In genomic region chr1:91846007-91846620, GRCh38 we compare ENCODE assay signal across 9 cellular contexts. TPM values are rescaled to one million over a fixed set of nuclear protein-coding genes. Genes with fewer than 3 reads are reported as not detected.
DNase-seq lines count a peak whose midpoint lies in the region; ATAC-seq, FAIRE-seq and TF ChIP-seq lines count a peak whose summit lies in the region.
"Had no signal": no experiment of that assay in that cellular context is flagged by ENCODE, and none has a peak within 500 bp of the region (broad histone marks: within the 10 kb centered on the region; RNA-seq: fewer than 3 reads in every experiment).

No MANE protein-coding gene starts in this region.

- H3K27me3 Mint-ChIP-seq in T-helper 17 cell (no peaks in the 10 kb centered on the region), immature natural killer cell (ENCODE audit: low read depth in 3 of 3) (no peaks in the 10 kb centered on the region)

- CTCF ChIA-PET in A673 (lab: Charles Lee): no interaction called here

- POLR2A ChIA-PET in A673 (lab: Charles Lee; ENCODE audit: low non-redundant PET): interaction anchor here (0.7 kb wide), 1 partner anchor 442 kb away, joined by 5 read pairs; no protein-coding TSS in a partner anchor

- no peak for ATAC-seq in T-helper 17 cell
- ATAC-seq in upper lobe of right lung: peak; percentile 42
- no peak for ATAC-seq in GM21526 (IDR thresholded peaks at IDR 0.05; ENCODE audit: low FRiP score, unreplicated experiment)

- no peak overlapping the region for H3K27ac ChIP-seq in A673 (ENCODE audit: low read depth, low read length, poor library complexity, severe bottlenecking)
- H3K27ac ChIP-seq in upper lobe of right lung: peak overlapping the region; percentile 70
- H3K27ac ChIP-seq: C4-2B had no signal

- FAIRE-seq in frontal cortex (lab: Jason Lieb, UNC): no peak

- no peaks in the 10 kb centered on the region for H3K9me3 Mint-ChIP-seq in immature natural killer cell

- H3K9me3 ChIP-seq in A673 (ENCODE audit: low read depth, low read length, poor library complexity, severe bottlenecking): no peaks in the 10 kb centered on the region
- no peaks in the 10 kb centered on the region for H3K9me3 ChIP-seq in T-helper 17 cell (ENCODE audit: control insufficient read depth, low read length, poor library complexity, severe bottlenecking)
- H3K9me3 ChIP-seq in upper lobe of right lung: no peaks in the 10 kb centered on the region

- H3K36me3 Mint-ChIP-seq in T-helper 17 cell (ENCODE audit: low read depth) (peaks cover 3% of the 10 kb centered on the region), immature natural killer cell (no peaks in the 10 kb centered on the region)

- TF ChIP-seq POLR2A in NB4 (IDR thresholded peaks at IDR 0.05; ENCODE audit: extremely low read depth, insufficient read length): no peak

- no TSS peak for BruUV-seq in A673 (replicated peaks; lab: Mats Ljungman, UMichigan)

- DNase-seq in A673 (ENCODE audit: low spot score) (peak; percentile 84), NB4 (ENCODE audit: low read depth) (peak; percentile 4), T-helper 17 cell (no peak), immature natural killer cell (peak in 2 of 3 donors; percentile 33), upper lobe of right lung (no peak), frontal cortex (ENCODE audit: low spot score in 2 of 2) (no peak)
- DNase-seq in activated naive CD4-positive, alpha-beta T cell (lab: John Stamatoyannopoulos, UW): no peak

- intact Hi-C loops in A673 (cut with micrococcal nuclease; ENCODE audit: unreplicated experiment) (no loop called here), upper lobe of right lung (cut with DNase I) (no loop called here)

- H3K27me3 ChIP-seq in A673 (replicated peaks; ENCODE audit: insufficient read depth, low read depth, low read length, poor library complexity) (no peaks in the 10 kb centered on the region), upper lobe of right lung (no peaks in the 10 kb centered on the region)

- H3K36me3 ChIP-seq in A673 (ENCODE audit: insufficient read depth, low read length, poor library complexity, severe bottlenecking) (no peaks in the 10 kb centered on the region), upper lobe of right lung (no peaks in the 10 kb centered on the region)

- peak overlapping the region; percentile 11 for H3K27ac Mint-ChIP-seq in T-helper 17 cell
- peak overlapping the region; percentile 70 to 86 (median 81) for H3K27ac Mint-ChIP-seq in immature natural killer cell

- no peak for TF ChIP-seq CTCF in A673 (conservative IDR thresholded peaks at IDR 0.05; ENCODE audit: low read depth, low read length)
- TF ChIP-seq CTCF in NB4 (IDR thresholded peaks at IDR 0.05; ENCODE audit: low read depth, low read length): no peak
- no peak for TF ChIP-seq CTCF in upper lobe of right lung (IDR thresholded peaks at IDR 0.05)

- peaks cover 35% of the 10 kb centered on the region for H3K4me1 Mint-ChIP-seq in T-helper 17 cell
- peaks cover 95 to 100% of the 10 kb centered on the region in 2 donors for H3K4me1 Mint-ChIP-seq in immature natural killer cell

- H3K4me3 ChIP-seq in A673 (ENCODE audit: low read depth, low read length, poor library complexity, severe bottlenecking) (no peak overlapping the region), NB4 (ENCODE audit: low read depth, low read length) (no peak overlapping the region), upper lobe of right lung (no peak overlapping the region)

- H3K4me3 Mint-ChIP-seq in T-helper 17 cell (no peak overlapping the region), immature natural killer cell (peak overlapping the region; percentile 55 to 76 (median 60))

- H3K4me1 ChIP-seq in A673 (ENCODE audit: insufficient read depth, low read length, poor library complexity, severe bottlenecking) (peaks cover 17% of the 10 kb centered on the region), upper lobe of right lung (peaks cover 33% of the 10 kb centered on the region)

RNA-seq across cellular contexts. Expression of gene TGFBR3, which starts 39.8 kb away (rescaled TPM):
- total RNA-seq in A673 (2021): 3.1 and 4.0 TPM in 2 replicates
- 10 to 100 TPM; 21.0 to 27.6 TPM for total RNA-seq in T-helper 17 cell
- polyA plus RNA-seq in immature natural killer cell: 100 to 1,000 TPM; 141 to 245 (median 183) TPM
- total RNA-seq in upper lobe of right lung: 55.9 TPM
- total RNA-seq in frontal cortex: 4.9 TPM

Comparison
In these comparisons a context has a peak if more than half of its experiments do, and no peak if none do; other contexts are left out.
1. DNase-seq: peak in A673 (single experiment), NB4 (single experiment) and immature natural killer cell (2 of 3); none in T-helper 17 cell (0 of 3), upper lobe of right lung (single experiment), activated naive CD4-positive, alpha-beta T cell (0 of 4) and frontal cortex (0 of 2).